ENCODE assay signal across 10 cellular contexts in the genomic region with DNA sequence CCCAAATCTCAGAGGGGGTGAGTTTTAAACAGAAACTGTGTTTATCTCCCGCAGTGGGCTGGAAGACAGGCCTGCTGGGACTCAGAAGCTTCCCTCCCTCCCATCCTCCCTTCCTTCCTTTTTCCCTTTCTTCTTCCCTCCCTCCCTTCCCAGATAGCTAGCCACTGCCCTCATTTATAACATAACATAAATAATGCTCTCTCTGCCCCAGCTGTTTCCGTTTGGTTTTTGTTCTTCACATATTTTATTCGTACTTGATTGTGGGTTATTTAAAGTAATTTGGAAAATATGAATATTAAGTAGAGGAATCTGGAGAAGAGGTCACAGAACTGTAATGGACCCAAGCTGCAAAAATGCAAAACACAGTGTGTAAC.
DNase-seq lines count a peak whose midpoint lies in the region; ATAC-seq and TF ChIP-seq lines count a peak whose summit lies in the region.
"Had no signal": no experiment of that assay in that cellular context is flagged by ENCODE, and none has a peak within 500 bp of the region (broad histone marks: within the 10 kb centered on the region; RNA-seq: fewer than 3 reads in every experiment).

No MANE protein-coding gene starts in this region.

- H3K27me3 ChIP-seq in MM.1S (replicated peaks; ENCODE audit: insufficient read depth, low read length) (no peaks in the 10 kb centered on the region), mucosa of rectum (ENCODE audit: control insufficient read depth in 2 of 2, insufficient read depth in 2 of 2, low read length in 2 of 2) (no peaks in the 10 kb centered on the region), tibial nerve (no peaks in the 10 kb centered on the region)

- no peak for TF ChIP-seq CTCF in MM.1S (IDR thresholded peaks at IDR 0.05; ENCODE audit: low read length)
- no peak for TF ChIP-seq CTCF in chondrocyte (IDR thresholded peaks at IDR 0.05)
- no peak for TF ChIP-seq CTCF in tibial nerve (IDR thresholded peaks at IDR 0.05)

- H3F3A ChIP-seq in MM.1S (ENCODE audit: insufficient read depth, low read length), result peaks cover 44% of the 10 kb centered on the region

- no peaks in the 10 kb centered on the region for H3K9me3 Mint-ChIP-seq in chondrocyte (ENCODE audit: low read depth)
- H3K9me3 Mint-ChIP-seq: activated CD8-positive, alpha-beta T cell treated with anti-CD3 and anti-CD28 coated beads for 36 hours had no signal

- no peak for TF ChIP-seq EP300 in tibial nerve (IDR thresholded peaks at IDR 0.05)

- peak overlapping the region; percentile 91 for H3K27ac ChIP-seq in MM.1S (ENCODE audit: low read length)
- H3K27ac ChIP-seq in mucosa of rectum (ENCODE audit: low read depth in 2 of 2, low read length in 2 of 2), result peak overlapping the region; percentile 35 to 59
- H3K27ac ChIP-seq in tibial nerve, result peak overlapping the region; percentile 65 to 88 (median 78)

- peaks cover 63% of the 10 kb centered on the region for H3K4me1 Mint-ChIP-seq in chondrocyte (ENCODE audit: low read depth)

- H3K36me3 ChIP-seq in MM.1S (replicated peaks; ENCODE audit: insufficient read depth, low read length), result no peaks in the 10 kb centered on the region
- no peaks in the 10 kb centered on the region for H3K36me3 ChIP-seq in mucosa of rectum (ENCODE audit: control insufficient read depth in 2 of 2, insufficient read depth in 2 of 2, low read length in 2 of 2)
- H3K36me3 ChIP-seq in tibial nerve, result no peaks in the 10 kb centered on the region

- H2AFZ ChIP-seq in MM.1S (ENCODE audit: low read length), result peak overlapping the region; percentile 51

- no peaks in the 10 kb centered on the region for H3K27me3 Mint-ChIP-seq in chondrocyte (ENCODE audit: low read depth)

- H3K9me2 ChIP-seq in MM.1S (replicated peaks; ENCODE audit: insufficient read depth, low read length), result no peaks in the 10 kb centered on the region

- H3K36me3 Mint-ChIP-seq in chondrocyte (ENCODE audit: low read depth), result no peaks in the 10 kb centered on the region

- H3K9ac ChIP-seq in MM.1S (ENCODE audit: low read length) (peak overlapping the region; percentile 54), mucosa of rectum (ENCODE audit: low read depth in 1 of 2, low read length in 2 of 2) (no peak overlapping the region)

- peak overlapping the region; percentile 52 for H3K27ac Mint-ChIP-seq in chondrocyte (ENCODE audit: unreplicated experiment)
- H3K27ac Mint-ChIP-seq: activated CD8-positive, alpha-beta T cell treated with anti-CD3 and anti-CD28 coated beads for 36 hours; T-helper 17 cell had no signal

- H3K4me1 ChIP-seq in MM.1S (ENCODE audit: low read length), result peaks cover 56% of the 10 kb centered on the region
- H3K4me1 ChIP-seq in mucosa of rectum (ENCODE audit: control insufficient read depth in 2 of 2, insufficient read depth in 2 of 2, low read length in 2 of 2), result peaks cover 8 to 10% of the 10 kb centered on the region in 2 donors
- peaks cover 0 to 94% (median 46%) of the 10 kb centered on the region in 4 donors for H3K4me1 ChIP-seq in tibial nerve

- H3K79me2 ChIP-seq in MM.1S (ENCODE audit: low read length), result peaks cover 76% of the 10 kb centered on the region

- H3K4me3 ChIP-seq in MM.1S (ENCODE audit: low read length) (peak overlapping the region; percentile 44), mucosa of rectum (ENCODE audit: low read length in 2 of 2) (peak overlapping the region; percentile 13 to 39), tibial nerve (peak overlapping the region in 2 of 4 donors; percentile 19 to 21)

- H3K4me3 Mint-ChIP-seq in chondrocyte (ENCODE audit: unreplicated experiment), result no peak overlapping the region
- H3K4me3 Mint-ChIP-seq: activated CD8-positive, alpha-beta T cell treated with anti-CD3 and anti-CD28 coated beads for 36 hours; T-helper 17 cell had no signal

- 0 to 8% methylated on average over 3 of the region's 3 CpGs for WGBS in tibial nerve, 2 donors

- ATAC-seq in GM18909 (IDR thresholded peaks at IDR 0.05; ENCODE audit: poor library complexity, unreplicated experiment), result no peak
- ATAC-seq: left colon had no signal

- H4K20me1 ChIP-seq in MM.1S (ENCODE audit: insufficient read depth, low read length), result no peaks in the 10 kb centered on the region

- no peak for TF ChIP-seq POLR2A in tibial nerve (IDR thresholded peaks at IDR 0.05)

- H3K9me3 ChIP-seq in MM.1S (replicated peaks; ENCODE audit: insufficient read depth, low read length) (no peaks in the 10 kb centered on the region), mucosa of rectum (ENCODE audit: control insufficient read depth in 2 of 2, low read length in 2 of 2) (no peaks in the 10 kb centered on the region), tibial nerve (no peaks in the 10 kb centered on the region)

- DNase-seq in MM.1S (no peak), chondrocyte (ENCODE audit: low spot score) (no peak), tibial nerve (ENCODE audit: low spot score in 2 of 2) (no peak), H4 (ENCODE audit: low spot score) (no peak), NCI-H748 (lab: John Stamatoyannopoulos, UW; ENCODE audit: unreplicated experiment) (no peak)
- DNase-seq: left colon, T-helper 17 cell had no signal

- peak overlapping the region; percentile 80 for H3K4me2 ChIP-seq in MM.1S (ENCODE audit: low read depth, low read length)
